Comparison of ENCODE assay signal across 8 cellular contexts in the genomic region with DNA sequence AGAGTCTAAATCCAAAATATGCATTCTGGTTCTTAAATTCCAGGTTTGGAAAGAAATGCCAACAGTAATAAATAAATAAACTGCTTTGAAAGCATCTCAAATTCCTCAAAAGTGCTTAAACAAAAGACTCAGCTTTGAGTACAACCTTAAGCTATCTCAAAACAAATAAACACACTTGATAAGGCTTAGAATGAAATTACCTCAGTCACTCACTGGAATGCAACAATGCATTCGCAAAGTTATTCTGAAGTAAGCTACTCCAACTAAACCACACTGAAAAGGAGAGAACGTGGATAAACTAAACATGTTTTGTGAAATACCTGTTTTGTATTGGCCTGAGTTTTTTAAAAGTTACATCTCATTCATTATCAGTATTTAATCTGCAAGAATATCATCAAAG. TPM values are rescaled to one million over a fixed set of nuclear protein-coding genes. Genes with fewer than 3 reads are reported as not detected.
DNase-seq lines count a peak whose midpoint lies in the region; ATAC-seq and TF ChIP-seq lines count a peak whose summit lies in the region.

No MANE protein-coding gene starts in this region.

- peaks cover 17% of the 10 kb centered on the region for H3K4me1 ChIP-seq in hepatocyte (ENCODE audit: insufficient read depth)

- intact Hi-C loops in activated B cell treated with CpG ODN at 0.5 μM for 24 hours (cut with micrococcal nuclease) = loop anchor here (5.0 kb wide), 5 partner anchors 76 to 1861 kb away; a partner anchor contains a TSS

- no peak overlapping the region for H3K27ac Mint-ChIP-seq in activated B cell treated with CpG ODN at 0.5 μM for 24 hours
- peak overlapping the region; percentile 72 for H3K27ac Mint-ChIP-seq in stimulated activated effector memory CD8-positive, alpha-beta T cell treated with anti-CD3 and anti-CD28 coated beads, Interleukin-12 subunit alpha, Interleukin-12 subunit beta, amount 100 ng/mL, for 72 hours

- H3K9me3 ChIP-seq in hepatocyte (ENCODE audit: low read depth) = no peaks in the 10 kb centered on the region

- 4% methylated on average over 2 of the region's 2 CpGs for WGBS in hepatocyte (ENCODE audit: low lambda C conversion rate, missing lambda C conversion rate)

- peak; percentile 12 for DNase-seq in DMS53 (lab: John Stamatoyannopoulos, UW)
- no peak for DNase-seq in DMS53 treated with DMSO at 0.1 percent for 48 hours (lab: John Stamatoyannopoulos, UW; ENCODE audit: unreplicated experiment)
- no peak for DNase-seq in activated B cell treated with CpG ODN at 0.5 μM for 24 hours
- DNase-seq in hepatocyte (ENCODE audit: low spot score) = no peak
- no peak for DNase-seq in stimulated activated effector memory CD8-positive, alpha-beta T cell treated with anti-CD3 and anti-CD28 coated beads, Interleukin-12 subunit alpha, Interleukin-12 subunit beta, amount 100 ng/mL, for 72 hours (ENCODE audit: low spot score in 2 of 2)
- DNase-seq in central memory CD4-positive, alpha-beta T cell = no peak
- DNase-seq in amygdala (lab: John Stamatoyannopoulos, UW) = no peak

- H3K9me3 Mint-ChIP-seq in activated B cell treated with CpG ODN at 0.5 μM for 24 hours = no peaks in the 10 kb centered on the region
- no peaks in the 10 kb centered on the region for H3K9me3 Mint-ChIP-seq in stimulated activated effector memory CD8-positive, alpha-beta T cell treated with anti-CD3 and anti-CD28 coated beads, Interleukin-12 subunit alpha, Interleukin-12 subunit beta, amount 100 ng/mL, for 72 hours

- peak overlapping the region; percentile 84 for H3K4me2 ChIP-seq in hepatocyte

- no peaks in the 10 kb centered on the region for H3K36me3 Mint-ChIP-seq in activated B cell treated with CpG ODN at 0.5 μM for 24 hours (ENCODE audit: low read depth)
- peaks cover 16% of the 10 kb centered on the region for H3K36me3 Mint-ChIP-seq in stimulated activated effector memory CD8-positive, alpha-beta T cell treated with anti-CD3 and anti-CD28 coated beads, Interleukin-12 subunit alpha, Interleukin-12 subunit beta, amount 100 ng/mL, for 72 hours

- peak overlapping the region; percentile 35 for H3K4me3 ChIP-seq in hepatocyte

- no peaks in the 10 kb centered on the region for H3K9me2 ChIP-seq in hepatocyte (replicated peaks; ENCODE audit: insufficient read depth)

- H2AFZ ChIP-seq in hepatocyte = no peak overlapping the region

- no peaks in the 10 kb centered on the region for H3K27me3 ChIP-seq in hepatocyte

- H3K4me3 Mint-ChIP-seq in activated B cell treated with CpG ODN at 0.5 μM for 24 hours = peak overlapping the region; percentile 87
- no peak overlapping the region for H3K4me3 Mint-ChIP-seq in stimulated activated effector memory CD8-positive, alpha-beta T cell treated with anti-CD3 and anti-CD28 coated beads, Interleukin-12 subunit alpha, Interleukin-12 subunit beta, amount 100 ng/mL, for 72 hours

- CTCF ChIA-PET in activated B cell treated with CpG ODN at 0.5 μM for 24 hours (lab: Charles Lee) = no interaction called here

- ATAC-seq in activated B cell treated with CpG ODN at 0.5 μM for 24 hours (ENCODE audit: low read depth) (no peak), GM18873 (IDR thresholded peaks at IDR 0.05; ENCODE audit: low FRiP score, unreplicated experiment) (no peak)
- no peak for ATAC-seq in stimulated activated effector memory CD8-positive, alpha-beta T cell treated with anti-CD3 and anti-CD28 coated beads, Interleukin-12 subunit alpha, Interleukin-12 subunit beta, amount 100 ng/mL, for 72 hours

- peaks cover 15% of the 10 kb centered on the region for H3K4me1 Mint-ChIP-seq in activated B cell treated with CpG ODN at 0.5 μM for 24 hours
- peaks cover 10% of the 10 kb centered on the region for H3K4me1 Mint-ChIP-seq in stimulated activated effector memory CD8-positive, alpha-beta T cell treated with anti-CD3 and anti-CD28 coated beads, Interleukin-12 subunit alpha, Interleukin-12 subunit beta, amount 100 ng/mL, for 72 hours

- peak overlapping the region; percentile 98 for H3K27ac ChIP-seq in hepatocyte

- H3K79me2 ChIP-seq in hepatocyte = peaks cover 52% of the 10 kb centered on the region

- peaks cover 25% of the 10 kb centered on the region for H4K20me1 ChIP-seq in hepatocyte (ENCODE audit: insufficient read depth, poor library complexity, severe bottlenecking)

- POLR2A ChIA-PET in activated B cell treated with CpG ODN at 0.5 μM for 24 hours (lab: Charles Lee) = interaction anchor here (0.7 kb wide), 1 partner anchor 127 kb away, joined by 3 read pairs; no protein-coding TSS in a partner anchor

- H3K36me3 ChIP-seq in hepatocyte (replicated peaks; ENCODE audit: insufficient read depth, low read depth) = no peaks in the 10 kb centered on the region

- no peaks in the 10 kb centered on the region for H3K27me3 Mint-ChIP-seq in activated B cell treated with CpG ODN at 0.5 μM for 24 hours

- no peak for TF ChIP-seq CTCF in activated B cell treated with CpG ODN at 0.5 μM for 24 hours (IDR thresholded peaks at IDR 0.05)
- no peak for TF ChIP-seq CTCF in hepatocyte (IDR thresholded peaks at IDR 0.05; ENCODE audit: poor library complexity)

RNA-seq across cellular contexts. Expression of a gene that starts 1.2 kb away (rescaled TPM):
- total RNA-seq in activated B cell treated with CpG ODN at 0.5 μM for 24 hours = 6.2 and 7.5 TPM in 2 replicates
- 36.8 and 42.8 TPM in 2 replicates for total RNA-seq in hepatocyte
- 30.0 and 33.4 TPM in 2 replicates for polyA plus RNA-seq in hepatocyte
